In the genomic region with DNA sequence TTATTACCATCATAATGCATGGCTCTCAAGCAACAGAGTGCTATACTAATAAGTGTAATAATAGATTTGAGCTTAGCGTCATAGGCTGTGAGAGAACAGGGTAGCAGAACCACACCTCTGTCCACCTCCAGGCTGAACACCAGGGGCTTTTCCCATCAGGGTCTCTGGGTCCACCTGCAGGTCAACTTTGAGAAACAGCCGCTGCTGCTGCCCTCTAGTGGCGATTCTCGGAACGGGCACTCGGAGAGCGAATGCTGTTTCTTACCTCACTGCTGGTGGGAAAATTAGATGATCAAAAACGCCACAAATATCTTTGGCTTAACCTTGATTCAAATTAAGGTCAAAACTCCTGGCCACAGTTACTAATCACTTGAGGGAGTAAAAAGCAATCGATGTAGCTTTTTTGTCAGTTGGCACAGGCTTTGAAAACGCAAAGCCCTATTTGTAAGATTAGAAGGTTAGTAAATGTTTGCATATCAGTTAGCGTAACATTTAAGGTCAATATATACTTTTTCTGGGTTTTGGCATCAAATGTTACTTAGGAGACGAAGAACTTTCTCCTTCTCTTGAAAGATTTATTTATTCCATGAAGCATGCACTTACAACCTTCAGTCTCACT, we compare ENCODE assay signal across 8 cellular contexts.
A peak's percentile ranks its signal among the peaks of the same experiment; 100 is the strongest.
DNase-seq lines count a peak whose midpoint lies in the region; ATAC-seq and TF ChIP-seq lines count a peak whose summit lies in the region.

No MANE protein-coding gene starts in this region.

- H3K4me3 ChIP-seq in tibial artery: no peak overlapping the region

- H3K27ac ChIP-seq in tibial artery: no peak overlapping the region

- H3K4me3 Mint-ChIP-seq in activated CD4-positive, alpha-beta memory T cell treated with anti-CD3 and anti-CD28 coated beads, Interleukin-2, amount 10 ng/mL, durations not matched to agents 7 days and 5 days: no peak overlapping the region
- no peak overlapping the region for H3K4me3 Mint-ChIP-seq in endothelial cell (ENCODE audit: unreplicated experiment)
- no peak overlapping the region for H3K4me3 Mint-ChIP-seq in neural crest cell

- no peaks in the 10 kb centered on the region for H3K9me3 Mint-ChIP-seq in activated CD4-positive, alpha-beta memory T cell treated with anti-CD3 and anti-CD28 coated beads, Interleukin-2, amount 10 ng/mL, durations not matched to agents 7 days and 5 days
- H3K9me3 Mint-ChIP-seq in endothelial cell (ENCODE audit: unreplicated experiment) (peaks cover 30% of the 10 kb centered on the region), neural crest cell (no peaks in the 10 kb centered on the region)

- ATAC-seq in GM21737 (IDR thresholded peaks at IDR 0.05; ENCODE audit: unreplicated experiment): peak; percentile 57
- no peak for ATAC-seq in HG02938 (IDR thresholded peaks at IDR 0.05; ENCODE audit: unreplicated experiment)

- no peak overlapping the region for H3K27ac Mint-ChIP-seq in activated CD4-positive, alpha-beta memory T cell treated with anti-CD3 and anti-CD28 coated beads, Interleukin-2, amount 10 ng/mL, durations not matched to agents 7 days and 5 days
- H3K27ac Mint-ChIP-seq in endothelial cell (ENCODE audit: unreplicated experiment) (no peak overlapping the region), neural crest cell (ENCODE audit: unreplicated experiment) (no peak overlapping the region)

- H3K27me3 ChIP-seq in tibial artery: peaks cover 0 to 24% of the 10 kb centered on the region in 2 donors

- no peaks in the 10 kb centered on the region for H3K36me3 ChIP-seq in tibial artery

- TF ChIP-seq CTCF in endothelial cell (IDR thresholded peaks at IDR 0.05; ENCODE audit: unreplicated experiment) (peak; percentile 67), neural crest cell (conservative IDR thresholded peaks at IDR 0.05) (peak; percentile 96), tibial artery (IDR thresholded peaks at IDR 0.05) (peak; percentile 33 to 54)

- no peaks in the 10 kb centered on the region for H3K27me3 Mint-ChIP-seq in activated CD4-positive, alpha-beta memory T cell treated with anti-CD3 and anti-CD28 coated beads, Interleukin-2, amount 10 ng/mL, durations not matched to agents 7 days and 5 days
- H3K27me3 Mint-ChIP-seq in endothelial cell (ENCODE audit: unreplicated experiment) (peaks cover 10% of the 10 kb centered on the region), neural crest cell (ENCODE audit: low read depth) (peaks cover 69% of the 10 kb centered on the region)

- intact Hi-C loops in tibial artery (cut with DNase I; ENCODE audit: low total_unique reads): no loop called here

- no peaks in the 10 kb centered on the region for H3K4me1 Mint-ChIP-seq in activated CD4-positive, alpha-beta memory T cell treated with anti-CD3 and anti-CD28 coated beads, Interleukin-2, amount 10 ng/mL, durations not matched to agents 7 days and 5 days
- H3K4me1 Mint-ChIP-seq in endothelial cell (ENCODE audit: unreplicated experiment) (no peaks in the 10 kb centered on the region), neural crest cell (no peaks in the 10 kb centered on the region)

- no peaks in the 10 kb centered on the region for H3K4me1 ChIP-seq in tibial artery

- CTCF ChIA-PET in activated CD4-positive, alpha-beta memory T cell treated with anti-CD3 and anti-CD28 coated beads, Interleukin-2, amount 10 ng/mL, durations not matched to agents 7 days and 5 days (lab: Charles Lee): interaction anchor here (0.9 to 1.7 kb wide), 3 partner anchors 12 to 38 kb away, joined by 3 to 6 read pairs (median 4); no protein-coding TSS in a partner anchor

- no peaks in the 10 kb centered on the region for H3K36me3 Mint-ChIP-seq in activated CD4-positive, alpha-beta memory T cell treated with anti-CD3 and anti-CD28 coated beads, Interleukin-2, amount 10 ng/mL, durations not matched to agents 7 days and 5 days (ENCODE audit: low read depth)
- peaks cover 4% of the 10 kb centered on the region for H3K36me3 Mint-ChIP-seq in endothelial cell (ENCODE audit: low read depth, unreplicated experiment)
- no peaks in the 10 kb centered on the region for H3K36me3 Mint-ChIP-seq in neural crest cell (ENCODE audit: low read depth)

- POLR2A ChIA-PET in activated CD4-positive, alpha-beta memory T cell treated with anti-CD3 and anti-CD28 coated beads, Interleukin-2, amount 10 ng/mL, durations not matched to agents 7 days and 5 days (lab: Charles Lee): no interaction called here

- no peaks in the 10 kb centered on the region for H3K9me3 ChIP-seq in tibial artery

- DNase-seq in EH (ENCODE audit: low read depth): peak; percentile 1
- DNase-seq in NCI-H2029 (lab: John Stamatoyannopoulos, UW): peak; percentile 48
- peak; percentile 56 for DNase-seq in activated CD4-positive, alpha-beta memory T cell treated with anti-CD3 and anti-CD28 coated beads, Interleukin-2, amount 10 ng/mL, durations not matched to agents 7 days and 5 days
- DNase-seq in endothelial cell (ENCODE audit: low spot score): peak; percentile 36
- peak; percentile 94 for DNase-seq in neural crest cell (ENCODE audit: low read depth, low spot score)
- peak in 1 of 2 donors; percentile 41 for DNase-seq in tibial artery

Comparison
In these comparisons a context has a peak if more than half of its experiments do, and no peak if none do; other contexts are left out.
1. CTCF ChIP-seq: peak in every context shown above with its lines; median percentile 96 in neural crest cell; 67 in endothelial cell; 44 in tibial artery.